Comparison of ENCODE assay signal across 8 cellular contexts in genomic region chr14:90518941-90519256, GRCh38.
DNase-seq lines count a peak whose midpoint lies in the region; ATAC-seq and TF ChIP-seq lines count a peak whose summit lies in the region.
"Had no signal": no experiment of that assay in that cellular context is flagged by ENCODE, and none has a peak within 500 bp of the region (broad histone marks: within the 10 kb centered on the region; RNA-seq: fewer than 3 reads in every experiment).

No MANE protein-coding gene starts in this region.

- WGBS in testis, 2 donors: 75 to 88% methylated on average over 2 to 5 of the region's 5 CpGs

- ATAC-seq in lower lobe of right lung (peak in 1 of 2 donors; percentile 28), HG03095 (IDR thresholded peaks at IDR 0.05; ENCODE audit: unreplicated experiment) (no peak)

- H3K9me2 ChIP-seq in PC-9 (ENCODE audit: insufficient read depth): no peaks in the 10 kb centered on the region

- CTCF ChIA-PET in PC-9 (lab: Charles Lee): no interaction called here

- H3K36me3 ChIP-seq in PC-9 (ENCODE audit: low read depth) (no peaks in the 10 kb centered on the region), lower lobe of right lung (no peaks in the 10 kb centered on the region), testis (ENCODE audit: low read depth, missing control alignments) (no peaks in the 10 kb centered on the region)

- intact Hi-C loops in PC-9 (cut with micrococcal nuclease; ENCODE audit: unreplicated experiment) (loop anchor here (10.0 kb wide), 2 partner anchors 176 to 546 kb away; partner anchors contain the start of gene RPS6KA5), lower lobe of right lung (cut with DNase I) (no loop called here), testis (cut with DNase I; ENCODE audit: low total_unique reads) (no loop called here)

- no TSS peak for BruUV-seq in PC-9 (replicated peaks; lab: Mats Ljungman, UMichigan)

- H4K20me1 ChIP-seq in PC-9 (ENCODE audit: insufficient read depth): no peaks in the 10 kb centered on the region

- no peak overlapping the region for H2AFZ ChIP-seq in PC-9

- POLR2A ChIA-PET in PC-9 (lab: Charles Lee; ENCODE audit: unreplicated experiment): no interaction called here

- H3K79me2 ChIP-seq in PC-9 (ENCODE audit: low read depth): no peaks in the 10 kb centered on the region

- TF ChIP-seq CTCF in PC-9 (conservative IDR thresholded peaks at IDR 0.05) (peak; percentile 74), lower lobe of right lung (IDR thresholded peaks at IDR 0.05) (peak; percentile 58), testis (IDR thresholded peaks at IDR 0.05) (peak; percentile 42 to 60 (median 50))

- no peak overlapping the region for H3K4me3 ChIP-seq in PC-9
- H3K4me3 ChIP-seq in lower lobe of right lung: no peak overlapping the region
- no peak overlapping the region for H3K4me3 ChIP-seq in testis
- H3K4me3 ChIP-seq: skin epidermis had no signal

- H3K4me2 ChIP-seq in PC-9: no peak overlapping the region

- H3K27ac ChIP-seq in PC-9: no peak overlapping the region
- H3K27ac ChIP-seq in lower lobe of right lung: no peak overlapping the region
- no peak overlapping the region for H3K27ac ChIP-seq in testis

- no peak for TF ChIP-seq POLR2A in testis (IDR thresholded peaks at IDR 0.05)

- H3K4me1 ChIP-seq in PC-9 (replicated peaks; ENCODE audit: insufficient read depth): peaks cover 10% of the 10 kb centered on the region
- peaks cover 25% of the 10 kb centered on the region for H3K4me1 ChIP-seq in lower lobe of right lung
- H3K4me1 ChIP-seq in testis: peaks cover 50% of the 10 kb centered on the region

- H3K9me3 ChIP-seq in PC-9 (ENCODE audit: insufficient read depth, low read depth) (no peaks in the 10 kb centered on the region), lower lobe of right lung (no peaks in the 10 kb centered on the region), testis (no peaks in the 10 kb centered on the region)

- H3K27me3 ChIP-seq in PC-9 (ENCODE audit: insufficient read depth, low read depth) (no peaks in the 10 kb centered on the region), lower lobe of right lung (ENCODE audit: low read depth) (no peaks in the 10 kb centered on the region), testis (no peaks in the 10 kb centered on the region)

- DNase-seq in GM19238 (ENCODE audit: insufficient read length, low spot score): peak; percentile 53
- DNase-seq in PC-9: no peak
- DNase-seq in activated naive CD8-positive, alpha-beta T cell treated with anti-CD3 and anti-CD28 coated beads, Interleukin-2, amount 50 U/mL, for 16 hours (ENCODE audit: low read depth, low spot score): peak; percentile 6
- DNase-seq in lower lobe of right lung: peak; percentile 39
- peak; percentile 56 for DNase-seq in testis
- DNase-seq in NCI-H1092 (lab: John Stamatoyannopoulos, UW): no peak

- no peaks in the 10 kb centered on the region for H3F3A ChIP-seq in PC-9 (ENCODE audit: insufficient read depth, low read depth)

Comparison
In these comparisons a context has a peak if more than half of its experiments do, and no peak if none do; other contexts are left out.
1. DNase-seq: peak in GM19238 (single experiment), activated naive CD8-positive, alpha-beta T cell treated with anti-CD3 and anti-CD28 coated beads, Interleukin-2, amount 50 U/mL, for 16 hours (single experiment), lower lobe of right lung (single experiment) and testis (single experiment); none in PC-9 (0 of 2) and NCI-H1092 (single experiment).
2. Peak in every context shown above with its lines, with median percentiles within 50 percentile points of each other: CTCF ChIP-seq.